Comparison of ENCODE assay signal across 13 cellular contexts in genomic region chr11:12430351-12430750, GRCh38. TPM values are rescaled to one million over a fixed set of nuclear protein-coding genes. Genes with fewer than 3 reads are reported as not detected.
DNase-seq lines count a peak whose midpoint lies in the region; ATAC-seq, FAIRE-seq and TF ChIP-seq lines count a peak whose summit lies in the region.
"Had no signal": no experiment of that assay in that cellular context is flagged by ENCODE, and none has a peak within 500 bp of the region (broad histone marks: within the 10 kb centered on the region; RNA-seq: fewer than 3 reads in every experiment).

No MANE protein-coding gene starts in this region.

- peak overlapping the region; percentile 56 for H3K4me2 ChIP-seq in astrocyte (ENCODE audit: low read length)
- no peak overlapping the region for H3K4me2 ChIP-seq in neural progenitor cell
- H3K4me2 ChIP-seq: BLaER1 had no signal

- peaks cover 21% of the 10 kb centered on the region for H4K20me1 ChIP-seq in astrocyte (ENCODE audit: insufficient read depth, low read length)
- H4K20me1 ChIP-seq in neural progenitor cell (ENCODE audit: low read depth), result no peaks in the 10 kb centered on the region
- H4K20me1 ChIP-seq: BLaER1 had no signal

- TF ChIP-seq EP300 in gastroesophageal sphincter (IDR thresholded peaks at IDR 0.05), result no peak

- H3F3A ChIP-seq in neural progenitor cell (ENCODE audit: low read depth), result no peaks in the 10 kb centered on the region

- no peaks in the 10 kb centered on the region for H3K27me3 Mint-ChIP-seq in Calu3 (ENCODE audit: unreplicated experiment)
- no peaks in the 10 kb centered on the region for H3K27me3 Mint-ChIP-seq in astrocyte (ENCODE audit: low read depth, unreplicated experiment)
- no peaks in the 10 kb centered on the region for H3K27me3 Mint-ChIP-seq in neural progenitor cell (ENCODE audit: insufficient read depth, low read depth)

- ATAC-seq in gastroesophageal sphincter, result no peak
- ATAC-seq: activated T-cell treated with anti-CD3 and anti-CD28 coated beads, Interleukin-2, amount 50 U/mL, for 4 hours had no signal

- H3K27me3 ChIP-seq in astrocyte (ENCODE audit: insufficient read depth, low read length) (no peaks in the 10 kb centered on the region), gastroesophageal sphincter (no peaks in the 10 kb centered on the region), neural progenitor cell (no peaks in the 10 kb centered on the region)
- H3K27me3 ChIP-seq: BLaER1 had no signal

- H3K9me3 ChIP-seq in astrocyte (ENCODE audit: insufficient read depth, low read depth, low read length), result no peaks in the 10 kb centered on the region
- no peaks in the 10 kb centered on the region for H3K9me3 ChIP-seq in gastroesophageal sphincter
- no peaks in the 10 kb centered on the region for H3K9me3 ChIP-seq in neural progenitor cell (ENCODE audit: low read depth)
- H3K9me3 ChIP-seq: BLaER1 had no signal

- CTCF ChIA-PET in Calu3 (lab: Charles Lee), result interaction anchor here (1.0 to 2.0 kb wide), 5 partner anchors 9 to 533 kb away, joined by 3 to 8 read pairs (median 3); no protein-coding TSS in a partner anchor

- peaks cover 42% of the 10 kb centered on the region for H3K4me1 Mint-ChIP-seq in Calu3 (ENCODE audit: low read depth, unreplicated experiment)
- H3K4me1 Mint-ChIP-seq in astrocyte (ENCODE audit: low read depth, unreplicated experiment), result peaks cover 40% of the 10 kb centered on the region
- H3K4me1 Mint-ChIP-seq in neural progenitor cell, result peaks cover 27% of the 10 kb centered on the region

- H3K36me3 Mint-ChIP-seq in Calu3 (ENCODE audit: insufficient read depth, unreplicated experiment) (peaks cover 5% of the 10 kb centered on the region), astrocyte (ENCODE audit: low read depth, unreplicated experiment) (peaks cover 11% of the 10 kb centered on the region), neural progenitor cell (no peaks in the 10 kb centered on the region)

- H3K4me3 ChIP-seq in astrocyte (ENCODE audit: insufficient read depth, low read depth, low read length) (no peak overlapping the region), gastroesophageal sphincter (no peak overlapping the region), neural progenitor cell (no peak overlapping the region)
- H3K4me3 ChIP-seq: BLaER1 had no signal

- H2AFZ ChIP-seq in astrocyte (ENCODE audit: low read depth, low read length) (no peak overlapping the region), neural progenitor cell (replicated peaks) (no peak overlapping the region)

- no peak for TF ChIP-seq POLR2A in gastroesophageal sphincter (IDR thresholded peaks at IDR 0.05)

- peak; percentile 64 for DNase-seq in Calu3
- peak; percentile 75 for DNase-seq in astrocyte (ENCODE audit: low read depth)
- DNase-seq in renal cortical epithelial cell (ENCODE audit: low read depth), result peak; percentile 89
- DNase-seq in activated CD8-positive, alpha-beta memory T cell treated with anti-CD3 and anti-CD28 coated beads, Interleukin-2, amount 50 U/mL, for 4 hours, result no peak
- no peak for DNase-seq in neural progenitor cell (ENCODE audit: low spot score)
- no peak for DNase-seq in activated CD8-positive, alpha-beta memory T cell treated with anti-CD3 and anti-CD28 coated beads, Interleukin-2, amount 50 U/mL, for 48 hours
- no peak for DNase-seq in kidney glomerular epithelial cell (lab: John Stamatoyannopoulos, UW)
- DNase-seq: activated T-cell treated with anti-CD3 and anti-CD28 coated beads, Interleukin-2, amount 50 U/mL, for 4 hours; NCI-H2029 had no signal

- intact Hi-C loops in Calu3 (cut with micrococcal nuclease; ENCODE audit: unreplicated experiment), result no loop called here

- H3K79me2 ChIP-seq in astrocyte (ENCODE audit: insufficient read depth, low read length) (peaks cover 88% of the 10 kb centered on the region), neural progenitor cell (ENCODE audit: low read depth) (no peaks in the 10 kb centered on the region)

- peak overlapping the region; percentile 70 for H3K27ac ChIP-seq in astrocyte (ENCODE audit: low read depth, low read length)
- peak overlapping the region; percentile 91 to 100 (median 93) for H3K27ac ChIP-seq in gastroesophageal sphincter
- no peak overlapping the region for H3K27ac ChIP-seq in neural progenitor cell
- H3K27ac ChIP-seq: BLaER1 had no signal

- 50 to 56% methylated on average over 3 of the region's 3 CpGs for WGBS in gastroesophageal sphincter (ENCODE audit: low coverage in 1 of 2), 2 donors

- H3K9me3 Mint-ChIP-seq in Calu3 (ENCODE audit: low read depth, unreplicated experiment), result no peaks in the 10 kb centered on the region
- no peaks in the 10 kb centered on the region for H3K9me3 Mint-ChIP-seq in astrocyte (ENCODE audit: unreplicated experiment)
- H3K9me3 Mint-ChIP-seq in neural progenitor cell, result no peaks in the 10 kb centered on the region
- H3K9me3 Mint-ChIP-seq: activated T-cell treated with anti-CD3 and anti-CD28 coated beads, Interleukin-2, amount 50 U/mL, for 4 hours had no signal

- FAIRE-seq in astrocyte (lab: Jason Lieb, UNC), result no peak
- FAIRE-seq: H1 had no signal

- H3K27ac Mint-ChIP-seq in Calu3 (ENCODE audit: unreplicated experiment) (peak overlapping the region; percentile 93), astrocyte (ENCODE audit: unreplicated experiment) (no peak overlapping the region), neural progenitor cell (no peak overlapping the region)

- no TSS peak for BruUV-seq in Calu3 (replicated peaks; lab: Mats Ljungman, UMichigan)

- H3K36me3 ChIP-seq in astrocyte (ENCODE audit: insufficient read depth, low read length) (no peaks in the 10 kb centered on the region), gastroesophageal sphincter (peaks cover 0 to 4% of the 10 kb centered on the region in 2 donors), neural progenitor cell (no peaks in the 10 kb centered on the region)
- H3K36me3 ChIP-seq: BLaER1 had no signal

- H3K4me1 ChIP-seq in astrocyte (ENCODE audit: insufficient read depth, low read length), result peaks cover 50% of the 10 kb centered on the region
- peaks cover 33 to 99% (median 55%) of the 10 kb centered on the region in 3 donors for H3K4me1 ChIP-seq in gastroesophageal sphincter
- H3K4me1 ChIP-seq in neural progenitor cell, result peaks cover 4% of the 10 kb centered on the region
- H3K4me1 ChIP-seq: BLaER1 had no signal

- H3K9ac ChIP-seq in astrocyte (ENCODE audit: low read length) (peak overlapping the region; percentile 34), neural progenitor cell (no peak overlapping the region)
- H3K9ac ChIP-seq: BLaER1 had no signal

- H3K4me3 Mint-ChIP-seq in Calu3 (ENCODE audit: low read depth, unreplicated experiment), result peak overlapping the region; percentile 53
- H3K4me3 Mint-ChIP-seq in astrocyte (ENCODE audit: unreplicated experiment), result no peak overlapping the region
- no peak overlapping the region for H3K4me3 Mint-ChIP-seq in neural progenitor cell
- H3K4me3 Mint-ChIP-seq: activated T-cell treated with anti-CD3 and anti-CD28 coated beads, Interleukin-2, amount 50 U/mL, for 4 hours had no signal

- TF ChIP-seq CTCF in Calu3 (IDR thresholded peaks at IDR 0.05; ENCODE audit: unreplicated experiment) (no peak), astrocyte (IDR thresholded peaks at IDR 0.05; ENCODE audit: insufficient read depth, low read depth, low read length) (no peak), gastroesophageal sphincter (IDR thresholded peaks at IDR 0.05) (no peak), neural progenitor cell (IDR thresholded peaks at IDR 0.05) (no peak)

RNA-seq across cellular contexts. Expression of gene PARVA, which starts 53.0 kb away (rescaled TPM):
- 18.3 and 22.9 TPM in 2 replicates for total RNA-seq in Calu3 (2022)
- 106 TPM in 2 replicates for total RNA-seq in astrocyte
- 100 to 1,000 TPM; 167 to 245 (median 240) TPM for total RNA-seq in gastroesophageal sphincter
- 18.4 and 54.5 TPM in 2 replicates for total RNA-seq in renal cortical epithelial cell
- total RNA-seq in neural progenitor cell (ENCODE audit: low replicate concordance), result 13.6 and 15.3 TPM in 2 replicates
- total RNA-seq: OCI-LY7 had no signal

Comparison
In these comparisons a context has a peak if more than half of its experiments do, and no peak if none do; other contexts are left out.
1. DNase-seq: peak in Calu3 (single experiment), astrocyte (single experiment) and renal cortical epithelial cell (single experiment); none in activated CD8-positive, alpha-beta memory T cell treated with anti-CD3 and anti-CD28 coated beads, Interleukin-2, amount 50 U/mL, for 4 hours (single experiment), neural progenitor cell (single experiment), activated CD8-positive, alpha-beta memory T cell treated with anti-CD3 and anti-CD28 coated beads, Interleukin-2, amount 50 U/mL, for 48 hours (single experiment) and kidney glomerular epithelial cell (single experiment).